8 cellular contexts compared by ENCODE assay signal in the genomic region with DNA sequence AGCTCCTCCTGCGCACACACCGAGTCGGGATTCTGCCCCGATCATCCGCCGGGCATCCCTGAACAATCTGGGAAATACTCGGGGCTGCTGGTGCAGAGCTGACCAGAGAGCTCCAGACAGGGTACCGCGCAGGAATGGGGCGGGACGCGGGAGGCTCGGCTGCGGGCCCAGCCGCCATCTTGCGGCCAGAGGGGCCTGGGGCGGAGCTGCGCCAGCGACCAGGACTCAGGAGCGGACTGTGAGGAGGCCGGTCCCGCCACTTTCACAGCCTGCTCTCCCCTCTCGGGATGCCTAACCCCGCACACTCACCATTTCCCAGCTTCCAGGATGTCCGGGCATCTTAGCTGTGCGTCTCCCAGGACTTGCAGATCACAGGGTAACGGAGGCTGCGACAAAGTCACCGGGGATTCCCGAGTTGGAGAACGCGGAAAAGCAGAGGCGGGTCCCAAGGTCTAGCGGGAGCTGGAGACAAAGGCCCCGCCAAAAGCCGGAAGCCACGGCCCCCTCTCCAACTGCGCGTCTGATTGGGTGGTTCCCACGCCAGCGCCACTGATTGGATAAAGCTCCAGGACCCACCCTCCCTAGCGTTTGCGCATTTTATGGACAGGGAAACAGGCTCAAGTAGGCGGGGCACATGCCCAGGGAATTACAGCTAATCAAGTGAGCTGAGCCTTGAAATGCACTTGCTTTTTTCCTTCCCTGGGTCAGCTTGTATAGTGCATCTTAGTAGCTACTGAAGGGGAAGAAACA. TPM values are rescaled to one million over a fixed set of nuclear protein-coding genes. Genes with fewer than 3 reads are reported as not detected.
DNase-seq lines count a peak whose midpoint lies in the region; ATAC-seq and TF ChIP-seq lines count a peak whose summit lies in the region.

No MANE protein-coding gene starts in this region.

- no peak for TF ChIP-seq CTCF in CD14-positive monocyte (IDR thresholded peaks at IDR 0.05)
- no peak for TF ChIP-seq CTCF in fibroblast of mammary gland (conservative IDR thresholded peaks at IDR 0.05; ENCODE audit: control insufficient read depth, insufficient read depth, low read depth, low read length)

- H3K9me3 Mint-ChIP-seq in CD14-positive monocyte (peaks cover 4 to 40% (median 35%) of the 10 kb centered on the region in 7 donors), naive B cell (peaks cover 0 to 4% (median 0%) of the 10 kb centered on the region in 7 donors)
- H3K9me3 Mint-ChIP-seq in activated T-helper 2 cell treated with anti-CD3 and anti-CD28 coated beads, Interferon-gamma antibody, Interleukin-2, Interleukin-4, amounts not matched to agents 10 μg/mL and 5 μg/mL and 100 μg/mL, durations not matched to agents 14 hours and 24 hours and 36 hours = peaks cover 39% of the 10 kb centered on the region

- peak overlapping the region; percentile 90 for H3K4me3 ChIP-seq in fibroblast of mammary gland (ENCODE audit: control insufficient read depth, low read depth, low read length)

- peak overlapping the region; percentile 96 to 98 for H3K4me3 Mint-ChIP-seq in CD14-positive monocyte
- peak overlapping the region; percentile 85 for H3K4me3 Mint-ChIP-seq in activated T-helper 2 cell treated with anti-CD3 and anti-CD28 coated beads, Interferon-gamma antibody, Interleukin-2, Interleukin-4, amounts not matched to agents 10 μg/mL and 5 μg/mL and 100 μg/mL, durations not matched to agents 14 hours and 24 hours and 36 hours (ENCODE audit: low read depth)
- peak overlapping the region; percentile 90 to 98 (median 96) for H3K4me3 Mint-ChIP-seq in naive B cell

- H3K4me1 Mint-ChIP-seq in CD14-positive monocyte (peaks cover 11% of the 10 kb centered on the region), naive B cell (peaks cover 19 to 32% (median 22%) of the 10 kb centered on the region in 3 donors)
- peaks cover 14% of the 10 kb centered on the region for H3K4me1 Mint-ChIP-seq in activated T-helper 2 cell treated with anti-CD3 and anti-CD28 coated beads, Interferon-gamma antibody, Interleukin-2, Interleukin-4, amounts not matched to agents 10 μg/mL and 5 μg/mL and 100 μg/mL, durations not matched to agents 14 hours and 24 hours and 36 hours (ENCODE audit: low read depth)

- peak; percentile 96 for ATAC-seq in GM19395 (IDR thresholded peaks at IDR 0.05; ENCODE audit: unreplicated experiment)
- ATAC-seq in HG03571 (IDR thresholded peaks at IDR 0.05; ENCODE audit: unreplicated experiment) = peak; percentile 89
- ATAC-seq in naive B cell (ENCODE audit: low read depth in 2 of 2) = peak; percentile 97 to 98

- H3K27me3 Mint-ChIP-seq in CD14-positive monocyte (ENCODE audit: low read depth in 3 of 3) = peaks cover 0 to 2% (median 0%) of the 10 kb centered on the region in 3 donors
- H3K27me3 Mint-ChIP-seq in activated T-helper 2 cell treated with anti-CD3 and anti-CD28 coated beads, Interferon-gamma antibody, Interleukin-2, Interleukin-4, amounts not matched to agents 10 μg/mL and 5 μg/mL and 100 μg/mL, durations not matched to agents 14 hours and 24 hours and 36 hours (ENCODE audit: low read depth) = no peaks in the 10 kb centered on the region
- peaks cover 0 to 4% (median 0%) of the 10 kb centered on the region in 3 donors for H3K27me3 Mint-ChIP-seq in naive B cell

- H3K36me3 Mint-ChIP-seq in CD14-positive monocyte = peaks cover 3 to 24% of the 10 kb centered on the region in 2 donors
- peaks cover 50% of the 10 kb centered on the region for H3K36me3 Mint-ChIP-seq in activated T-helper 2 cell treated with anti-CD3 and anti-CD28 coated beads, Interferon-gamma antibody, Interleukin-2, Interleukin-4, amounts not matched to agents 10 μg/mL and 5 μg/mL and 100 μg/mL, durations not matched to agents 14 hours and 24 hours and 36 hours (ENCODE audit: low read depth)
- no peaks in the 10 kb centered on the region for H3K36me3 Mint-ChIP-seq in naive B cell

- peak; percentile 87 for DNase-seq in CD14-positive monocyte (ENCODE audit: low spot score)
- peak; percentile 83 for DNase-seq in activated T-helper 2 cell treated with anti-CD3 and anti-CD28 coated beads, Interferon-gamma antibody, Interleukin-2, Interleukin-4, amounts not matched to agents 10 μg/mL and 5 μg/mL and 100 μg/mL, durations not matched to agents 14 hours and 24 hours and 36 hours (ENCODE audit: low spot score)
- DNase-seq in fibroblast of mammary gland (ENCODE audit: low read depth) = peak; percentile 95
- DNase-seq in naive B cell = peak; percentile 88
- DNase-seq in stimulated activated CD8-positive, alpha-beta memory T cell treated with anti-CD3 and anti-CD28 coated beads, Interleukin-7, amount 100 ng/mL, for 48 hours (ENCODE audit: extremely low read depth in 1 of 2, low read depth in 1 of 2) = peak; percentile 73 to 89

- intact Hi-C loops in CD14-positive monocyte (cut with micrococcal nuclease) = loop anchor here in 1 of 2 donors (5.0 to 10.0 kb wide), 2 partner anchors 84 to 827 kb away; partner anchors contain the start of genes ZNF100 and ZNF430
- intact Hi-C loops in activated T-helper 2 cell treated with anti-CD3 and anti-CD28 coated beads, Interferon-gamma antibody, Interleukin-2, Interleukin-4, amounts not matched to agents 10 μg/mL and 5 μg/mL and 100 μg/mL, durations not matched to agents 14 hours and 24 hours and 36 hours (cut with micrococcal nuclease) = loop anchor here (1.0 kb wide), 2 partner anchors 15 to 84 kb away; partner anchors contain the start of genes ZNF100 and ZNF43

- H3K27ac Mint-ChIP-seq in CD14-positive monocyte (peak overlapping the region; percentile 80 to 91 (median 85)), naive B cell (peak overlapping the region; percentile 87 to 97 (median 95))
- peak overlapping the region; percentile 75 for H3K27ac Mint-ChIP-seq in activated T-helper 2 cell treated with anti-CD3 and anti-CD28 coated beads, Interferon-gamma antibody, Interleukin-2, Interleukin-4, amounts not matched to agents 10 μg/mL and 5 μg/mL and 100 μg/mL, durations not matched to agents 14 hours and 24 hours and 36 hours

TF ChIP-seq in PFSK-1, 5 proteins besides CTCF, POLR2A, EP300 and RAD21:
- no peak for TF ChIP-seq FOXP2 (optimal IDR thresholded peaks at IDR 0.05; ENCODE audit: borderline replicate concordance, extremely low read depth, extremely low read length, insufficient read depth)
- TF ChIP-seq SIN3A (IDR thresholded peaks at IDR 0.05; ENCODE audit: borderline replicate concordance, insufficient read depth, low read length) = no peak
- no peak for TF ChIP-seq TAF1 (IDR thresholded peaks at IDR 0.05; ENCODE audit: borderline replicate concordance, insufficient read depth, low read length)
- TF ChIP-seq POLR2AphosphoS5 (IDR thresholded peaks at IDR 0.05; ENCODE audit: low read depth, low read length) = peak; percentile 74
- TF ChIP-seq, protein P1, sequence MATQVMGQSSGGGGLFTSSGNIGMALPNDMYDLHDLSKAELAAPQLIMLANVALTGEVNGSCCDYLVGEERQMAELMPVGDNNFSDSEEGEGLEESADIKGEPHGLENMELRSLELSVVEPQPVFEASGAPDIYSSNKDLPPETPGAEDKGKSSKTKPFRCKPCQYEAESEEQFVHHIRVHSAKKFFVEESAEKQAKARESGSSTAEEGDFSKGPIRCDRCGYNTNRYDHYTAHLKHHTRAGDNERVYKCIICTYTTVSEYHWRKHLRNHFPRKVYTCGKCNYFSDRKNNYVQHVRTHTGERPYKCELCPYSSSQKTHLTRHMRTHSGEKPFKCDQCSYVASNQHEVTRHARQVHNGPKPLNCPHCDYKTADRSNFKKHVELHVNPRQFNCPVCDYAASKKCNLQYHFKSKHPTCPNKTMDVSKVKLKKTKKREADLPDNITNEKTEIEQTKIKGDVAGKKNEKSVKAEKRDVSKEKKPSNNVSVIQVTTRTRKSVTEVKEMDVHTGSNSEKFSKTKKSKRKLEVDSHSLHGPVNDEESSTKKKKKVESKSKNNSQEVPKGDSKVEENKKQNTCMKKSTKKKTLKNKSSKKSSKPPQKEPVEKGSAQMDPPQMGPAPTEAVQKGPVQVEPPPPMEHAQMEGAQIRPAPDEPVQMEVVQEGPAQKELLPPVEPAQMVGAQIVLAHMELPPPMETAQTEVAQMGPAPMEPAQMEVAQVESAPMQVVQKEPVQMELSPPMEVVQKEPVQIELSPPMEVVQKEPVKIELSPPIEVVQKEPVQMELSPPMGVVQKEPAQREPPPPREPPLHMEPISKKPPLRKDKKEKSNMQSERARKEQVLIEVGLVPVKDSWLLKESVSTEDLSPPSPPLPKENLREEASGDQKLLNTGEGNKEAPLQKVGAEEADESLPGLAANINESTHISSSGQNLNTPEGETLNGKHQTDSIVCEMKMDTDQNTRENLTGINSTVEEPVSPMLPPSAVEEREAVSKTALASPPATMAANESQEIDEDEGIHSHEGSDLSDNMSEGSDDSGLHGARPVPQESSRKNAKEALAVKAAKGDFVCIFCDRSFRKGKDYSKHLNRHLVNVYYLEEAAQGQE (IDR thresholded peaks at IDR 0.05; ENCODE audit: insufficient read depth in 1 of 2, low read depth in 2 of 2, low read length in 2 of 2) = no peak
TF ChIP-seq in PFSK-1: peak in this region for 1.

RNA-seq across cellular contexts. Expression of gene ZNF43, which starts 15.8 kb away (rescaled TPM):
- polyA plus RNA-seq in CD14-positive monocyte (1 to 10 TPM; 1.1 to 3.0 TPM), naive B cell (ENCODE audit: low read depth in 6 of 6) (10 to 100 TPM; 14.3 to 34.3 (median 27.2) TPM)
- 1.2 TPM for polyA plus RNA-seq in PFSK-1 (2012; ENCODE audit: insufficient read length, low read depth)
- 33.5 and 34.9 TPM in 2 replicates for total RNA-seq in activated T-helper 2 cell treated with anti-CD3 and anti-CD28 coated beads, Interferon-gamma antibody, Interleukin-2, Interleukin-4, amounts not matched to agents 10 μg/mL and 5 μg/mL and 100 μg/mL, durations not matched to agents 14 hours and 24 hours and 36 hours

Comparison
In these comparisons a context has a peak if more than half of its experiments do, and no peak if none do; other contexts are left out.
1. Peak in every context shown above with its lines: DNase-seq, ATAC-seq and H3K4me3 ChIP-seq.